ENCODE assay signal across 1 cellular context in the genomic region with DNA sequence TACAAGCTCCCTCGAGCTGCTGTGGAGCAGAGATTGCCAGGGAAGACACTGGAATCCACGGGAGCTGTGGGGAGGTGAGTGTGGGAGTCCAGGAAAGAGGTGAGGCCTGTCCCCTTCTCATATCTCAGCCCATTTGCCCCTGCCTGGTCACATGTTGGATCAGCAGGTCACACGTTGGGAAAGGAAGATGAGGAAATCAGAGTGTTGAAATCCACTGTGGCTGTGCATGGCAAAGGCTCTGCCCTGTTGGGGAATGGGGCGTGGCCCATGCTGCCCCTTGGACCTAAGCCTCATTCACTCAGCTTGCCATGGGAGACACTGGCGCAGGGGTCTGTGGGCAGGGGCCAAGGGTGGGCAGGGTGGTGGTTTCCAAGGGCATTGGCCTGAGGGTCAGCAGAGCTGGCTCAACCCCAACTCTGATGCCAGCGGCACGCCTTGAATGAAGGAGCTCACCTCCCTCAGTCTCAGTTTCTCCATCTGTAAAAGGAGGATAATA.
A peak's percentile ranks its signal among the peaks of the same experiment; 100 is the strongest.
TF ChIP-seq lines count a peak whose summit lies in the region.

No MANE protein-coding gene starts in this region.

TF ChIP-seq in HepG2, 621 proteins besides CTCF, POLR2A, EP300 and RAD21 (continued from another document and continues in another):
- peak; percentile 74; the same call in 1 of the 3 replicates for TF ChIP-seq MXI1 (IDR thresholded peaks at IDR 0.05; ENCODE audit: borderline replicate concordance, low read depth, low read length)
- TF ChIP-seq, protein P1, sequence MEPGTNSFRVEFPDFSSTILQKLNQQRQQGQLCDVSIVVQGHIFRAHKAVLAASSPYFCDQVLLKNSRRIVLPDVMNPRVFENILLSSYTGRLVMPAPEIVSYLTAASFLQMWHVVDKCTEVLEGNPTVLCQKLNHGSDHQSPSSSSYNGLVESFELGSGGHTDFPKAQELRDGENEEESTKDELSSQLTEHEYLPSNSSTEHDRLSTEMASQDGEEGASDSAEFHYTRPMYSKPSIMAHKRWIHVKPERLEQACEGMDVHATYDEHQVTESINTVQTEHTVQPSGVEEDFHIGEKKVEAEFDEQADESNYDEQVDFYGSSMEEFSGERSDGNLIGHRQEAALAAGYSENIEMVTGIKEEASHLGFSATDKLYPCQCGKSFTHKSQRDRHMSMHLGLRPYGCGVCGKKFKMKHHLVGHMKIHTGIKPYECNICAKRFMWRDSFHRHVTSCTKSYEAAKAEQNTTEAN (CRISPR knock-in tag; conservative IDR thresholded peaks at IDR 0.05): peak; percentile 77
- TF ChIP-seq, protein P2, sequence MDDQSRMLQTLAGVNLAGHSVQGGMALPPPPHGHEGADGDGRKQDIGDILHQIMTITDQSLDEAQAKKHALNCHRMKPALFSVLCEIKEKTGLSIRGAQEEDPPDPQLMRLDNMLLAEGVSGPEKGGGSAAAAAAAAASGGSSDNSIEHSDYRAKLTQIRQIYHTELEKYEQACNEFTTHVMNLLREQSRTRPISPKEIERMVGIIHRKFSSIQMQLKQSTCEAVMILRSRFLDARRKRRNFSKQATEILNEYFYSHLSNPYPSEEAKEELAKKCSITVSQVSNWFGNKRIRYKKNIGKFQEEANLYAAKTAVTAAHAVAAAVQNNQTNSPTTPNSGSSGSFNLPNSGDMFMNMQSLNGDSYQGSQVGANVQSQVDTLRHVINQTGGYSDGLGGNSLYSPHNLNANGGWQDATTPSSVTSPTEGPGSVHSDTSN (CRISPR knock-in tag; IDR thresholded peaks at IDR 0.05; ENCODE audit: borderline replicate concordance): no peak
- peak; percentile 94 for TF ChIP-seq FOXA3 (CRISPR knock-in tag; IDR thresholded peaks at IDR 0.05)
- no peak for TF ChIP-seq PHF5A (CRISPR knock-in tag; IDR thresholded peaks at IDR 0.05; ENCODE audit: low read depth, unreplicated experiment)
- TF ChIP-seq, protein P3, sequence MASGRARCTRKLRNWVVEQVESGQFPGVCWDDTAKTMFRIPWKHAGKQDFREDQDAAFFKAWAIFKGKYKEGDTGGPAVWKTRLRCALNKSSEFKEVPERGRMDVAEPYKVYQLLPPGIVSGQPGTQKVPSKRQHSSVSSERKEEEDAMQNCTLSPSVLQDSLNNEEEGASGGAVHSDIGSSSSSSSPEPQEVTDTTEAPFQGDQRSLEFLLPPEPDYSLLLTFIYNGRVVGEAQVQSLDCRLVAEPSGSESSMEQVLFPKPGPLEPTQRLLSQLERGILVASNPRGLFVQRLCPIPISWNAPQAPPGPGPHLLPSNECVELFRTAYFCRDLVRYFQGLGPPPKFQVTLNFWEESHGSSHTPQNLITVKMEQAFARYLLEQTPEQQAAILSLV (CRISPR knock-in tag; IDR thresholded peaks at IDR 0.05; ENCODE audit: borderline replicate concordance): peak; percentile 86
- peak; percentile 89 for TF ChIP-seq KDM1A (CRISPR knock-in tag; IDR thresholded peaks at IDR 0.05)
- peak; percentile 62; the same call in 1 of the 2 replicates for TF ChIP-seq SMYD3 (CRISPR knock-in tag; IDR thresholded peaks at IDR 0.05)
- TF ChIP-seq ZNF225 (CRISPR knock-in tag; IDR thresholded peaks at IDR 0.05): peak; percentile 62
- TF ChIP-seq TP53 (CRISPR knock-in tag; conservative IDR thresholded peaks at IDR 0.05): 0 out of 2 replicates have a peak, but pooled peaks have one; percentile 31
- no peak for TF ChIP-seq ZNF674 (CRISPR knock-in tag; IDR thresholded peaks at IDR 0.05; ENCODE audit: low read depth)
- TF ChIP-seq GATAD1 (CRISPR knock-in tag; IDR thresholded peaks at IDR 0.05): peak; percentile 59
- peak; percentile 81; the same call in 1 of the 2 replicates for TF ChIP-seq ZNF563 (CRISPR knock-in tag; IDR thresholded peaks at IDR 0.05)
- TF ChIP-seq, protein P4, sequence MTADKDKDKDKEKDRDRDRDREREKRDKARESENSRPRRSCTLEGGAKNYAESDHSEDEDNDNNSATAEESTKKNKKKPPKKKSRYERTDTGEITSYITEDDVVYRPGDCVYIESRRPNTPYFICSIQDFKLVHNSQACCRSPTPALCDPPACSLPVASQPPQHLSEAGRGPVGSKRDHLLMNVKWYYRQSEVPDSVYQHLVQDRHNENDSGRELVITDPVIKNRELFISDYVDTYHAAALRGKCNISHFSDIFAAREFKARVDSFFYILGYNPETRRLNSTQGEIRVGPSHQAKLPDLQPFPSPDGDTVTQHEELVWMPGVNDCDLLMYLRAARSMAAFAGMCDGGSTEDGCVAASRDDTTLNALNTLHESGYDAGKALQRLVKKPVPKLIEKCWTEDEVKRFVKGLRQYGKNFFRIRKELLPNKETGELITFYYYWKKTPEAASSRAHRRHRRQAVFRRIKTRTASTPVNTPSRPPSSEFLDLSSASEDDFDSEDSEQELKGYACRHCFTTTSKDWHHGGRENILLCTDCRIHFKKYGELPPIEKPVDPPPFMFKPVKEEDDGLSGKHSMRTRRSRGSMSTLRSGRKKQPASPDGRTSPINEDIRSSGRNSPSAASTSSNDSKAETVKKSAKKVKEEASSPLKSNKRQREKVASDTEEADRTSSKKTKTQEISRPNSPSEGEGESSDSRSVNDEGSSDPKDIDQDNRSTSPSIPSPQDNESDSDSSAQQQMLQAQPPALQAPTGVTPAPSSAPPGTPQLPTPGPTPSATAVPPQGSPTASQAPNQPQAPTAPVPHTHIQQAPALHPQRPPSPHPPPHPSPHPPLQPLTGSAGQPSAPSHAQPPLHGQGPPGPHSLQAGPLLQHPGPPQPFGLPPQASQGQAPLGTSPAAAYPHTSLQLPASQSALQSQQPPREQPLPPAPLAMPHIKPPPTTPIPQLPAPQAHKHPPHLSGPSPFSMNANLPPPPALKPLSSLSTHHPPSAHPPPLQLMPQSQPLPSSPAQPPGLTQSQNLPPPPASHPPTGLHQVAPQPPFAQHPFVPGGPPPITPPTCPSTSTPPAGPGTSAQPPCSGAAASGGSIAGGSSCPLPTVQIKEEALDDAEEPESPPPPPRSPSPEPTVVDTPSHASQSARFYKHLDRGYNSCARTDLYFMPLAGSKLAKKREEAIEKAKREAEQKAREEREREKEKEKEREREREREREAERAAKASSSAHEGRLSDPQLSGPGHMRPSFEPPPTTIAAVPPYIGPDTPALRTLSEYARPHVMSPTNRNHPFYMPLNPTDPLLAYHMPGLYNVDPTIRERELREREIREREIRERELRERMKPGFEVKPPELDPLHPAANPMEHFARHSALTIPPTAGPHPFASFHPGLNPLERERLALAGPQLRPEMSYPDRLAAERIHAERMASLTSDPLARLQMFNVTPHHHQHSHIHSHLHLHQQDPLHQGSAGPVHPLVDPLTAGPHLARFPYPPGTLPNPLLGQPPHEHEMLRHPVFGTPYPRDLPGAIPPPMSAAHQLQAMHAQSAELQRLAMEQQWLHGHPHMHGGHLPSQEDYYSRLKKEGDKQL (CRISPR knock-in tag; IDR thresholded peaks at IDR 0.05; ENCODE audit: low read depth): peak; percentile 82
- peak; percentile 99 for TF ChIP-seq HNF4A (CRISPR knock-in tag; IDR thresholded peaks at IDR 0.05)
- TF ChIP-seq MIER2 (CRISPR knock-in tag; IDR thresholded peaks at IDR 0.05): peak; percentile 80
- peak; percentile 84; the same call in 1 of the 2 replicates for TF ChIP-seq ZNF12 (CRISPR knock-in tag; IDR thresholded peaks at IDR 0.05)
- peak; percentile 79 for TF ChIP-seq DMAP1 (CRISPR knock-in tag; IDR thresholded peaks at IDR 0.05)
- TF ChIP-seq STAT5B (CRISPR knock-in tag; IDR thresholded peaks at IDR 0.05): no peak
- TF ChIP-seq, protein P5, sequence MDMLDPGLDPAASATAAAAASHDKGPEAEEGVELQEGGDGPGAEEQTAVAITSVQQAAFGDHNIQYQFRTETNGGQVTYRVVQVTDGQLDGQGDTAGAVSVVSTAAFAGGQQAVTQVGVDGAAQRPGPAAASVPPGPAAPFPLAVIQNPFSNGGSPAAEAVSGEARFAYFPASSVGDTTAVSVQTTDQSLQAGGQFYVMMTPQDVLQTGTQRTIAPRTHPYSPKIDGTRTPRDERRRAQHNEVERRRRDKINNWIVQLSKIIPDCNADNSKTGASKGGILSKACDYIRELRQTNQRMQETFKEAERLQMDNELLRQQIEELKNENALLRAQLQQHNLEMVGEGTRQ (IDR thresholded peaks at IDR 0.05; ENCODE audit: low read depth, low read length): peak; percentile 93
- TF ChIP-seq, protein P5 (CRISPR knock-in tag; IDR thresholded peaks at IDR 0.05; ENCODE audit: borderline replicate concordance): peak; percentile 90; the same call in 1 of the 2 replicates
- 0 out of 2 replicates have a peak, but pooled peaks have one; percentile 43 for TF ChIP-seq ZSCAN31 (CRISPR knock-in tag; IDR thresholded peaks at IDR 0.05; ENCODE audit: low read depth)
- peak; percentile 94 for TF ChIP-seq NCOA2 (CRISPR knock-in tag; IDR thresholded peaks at IDR 0.05)
- no peak for TF ChIP-seq ZNF549 (CRISPR knock-in tag; IDR thresholded peaks at IDR 0.05)
- TF ChIP-seq MTA1 (CRISPR knock-in tag; IDR thresholded peaks at IDR 0.05; ENCODE audit: borderline replicate concordance): peak; percentile 99
- no peak for TF ChIP-seq ZNF234 (CRISPR knock-in tag; conservative IDR thresholded peaks at IDR 0.05)
- TF ChIP-seq ZMAT3 (CRISPR knock-in tag; conservative IDR thresholded peaks at IDR 0.05): peak; percentile 88; the same call in 1 of the 2 replicates
- TF ChIP-seq, protein P6, sequence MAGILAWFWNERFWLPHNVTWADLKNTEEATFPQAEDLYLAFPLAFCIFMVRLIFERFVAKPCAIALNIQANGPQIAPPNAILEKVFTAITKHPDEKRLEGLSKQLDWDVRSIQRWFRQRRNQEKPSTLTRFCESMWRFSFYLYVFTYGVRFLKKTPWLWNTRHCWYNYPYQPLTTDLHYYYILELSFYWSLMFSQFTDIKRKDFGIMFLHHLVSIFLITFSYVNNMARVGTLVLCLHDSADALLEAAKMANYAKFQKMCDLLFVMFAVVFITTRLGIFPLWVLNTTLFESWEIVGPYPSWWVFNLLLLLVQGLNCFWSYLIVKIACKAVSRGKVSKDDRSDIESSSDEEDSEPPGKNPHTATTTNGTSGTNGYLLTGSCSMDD (CRISPR knock-in tag; IDR thresholded peaks at IDR 0.05): no peak
- TF ChIP-seq, protein P7, sequence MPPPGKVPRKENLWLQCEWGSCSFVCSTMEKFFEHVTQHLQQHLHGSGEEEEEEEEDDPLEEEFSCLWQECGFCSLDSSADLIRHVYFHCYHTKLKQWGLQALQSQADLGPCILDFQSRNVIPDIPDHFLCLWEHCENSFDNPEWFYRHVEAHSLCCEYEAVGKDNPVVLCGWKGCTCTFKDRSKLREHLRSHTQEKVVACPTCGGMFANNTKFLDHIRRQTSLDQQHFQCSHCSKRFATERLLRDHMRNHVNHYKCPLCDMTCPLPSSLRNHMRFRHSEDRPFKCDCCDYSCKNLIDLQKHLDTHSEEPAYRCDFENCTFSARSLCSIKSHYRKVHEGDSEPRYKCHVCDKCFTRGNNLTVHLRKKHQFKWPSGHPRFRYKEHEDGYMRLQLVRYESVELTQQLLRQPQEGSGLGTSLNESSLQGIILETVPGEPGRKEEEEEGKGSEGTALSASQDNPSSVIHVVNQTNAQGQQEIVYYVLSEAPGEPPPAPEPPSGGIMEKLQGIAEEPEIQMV (CRISPR knock-in tag; IDR thresholded peaks at IDR 0.05; ENCODE audit: low read depth): peak; percentile 80
- peak; percentile 71; the same call in 1 of the 2 replicates for TF ChIP-seq ZNF160 (CRISPR knock-in tag; IDR thresholded peaks at IDR 0.05)
- peak; percentile 89 for TF ChIP-seq RAD51 (IDR thresholded peaks at IDR 0.05; ENCODE audit: borderline replicate concordance)
- TF ChIP-seq BCL6 (CRISPR knock-in tag; IDR thresholded peaks at IDR 0.05): peak; percentile 85
- TF ChIP-seq ARNT2 (CRISPR knock-in tag; IDR thresholded peaks at IDR 0.05; ENCODE audit: low read depth): peak; percentile 77; the same call in 1 of the 2 replicates
- TF ChIP-seq ELF4 (CRISPR knock-in tag; IDR thresholded peaks at IDR 0.05; ENCODE audit: borderline replicate concordance): no peak
- no peak for TF ChIP-seq TCF12 (IDR thresholded peaks at IDR 0.05)
- peak; percentile 82; the same call in 1 of the 2 replicates for TF ChIP-seq TCF12 (CRISPR knock-in tag; IDR thresholded peaks at IDR 0.05)
- peak; percentile 83 for TF ChIP-seq FOXJ3 (CRISPR knock-in tag; IDR thresholded peaks at IDR 0.05; ENCODE audit: borderline replicate concordance)
- TF ChIP-seq, protein P8, sequence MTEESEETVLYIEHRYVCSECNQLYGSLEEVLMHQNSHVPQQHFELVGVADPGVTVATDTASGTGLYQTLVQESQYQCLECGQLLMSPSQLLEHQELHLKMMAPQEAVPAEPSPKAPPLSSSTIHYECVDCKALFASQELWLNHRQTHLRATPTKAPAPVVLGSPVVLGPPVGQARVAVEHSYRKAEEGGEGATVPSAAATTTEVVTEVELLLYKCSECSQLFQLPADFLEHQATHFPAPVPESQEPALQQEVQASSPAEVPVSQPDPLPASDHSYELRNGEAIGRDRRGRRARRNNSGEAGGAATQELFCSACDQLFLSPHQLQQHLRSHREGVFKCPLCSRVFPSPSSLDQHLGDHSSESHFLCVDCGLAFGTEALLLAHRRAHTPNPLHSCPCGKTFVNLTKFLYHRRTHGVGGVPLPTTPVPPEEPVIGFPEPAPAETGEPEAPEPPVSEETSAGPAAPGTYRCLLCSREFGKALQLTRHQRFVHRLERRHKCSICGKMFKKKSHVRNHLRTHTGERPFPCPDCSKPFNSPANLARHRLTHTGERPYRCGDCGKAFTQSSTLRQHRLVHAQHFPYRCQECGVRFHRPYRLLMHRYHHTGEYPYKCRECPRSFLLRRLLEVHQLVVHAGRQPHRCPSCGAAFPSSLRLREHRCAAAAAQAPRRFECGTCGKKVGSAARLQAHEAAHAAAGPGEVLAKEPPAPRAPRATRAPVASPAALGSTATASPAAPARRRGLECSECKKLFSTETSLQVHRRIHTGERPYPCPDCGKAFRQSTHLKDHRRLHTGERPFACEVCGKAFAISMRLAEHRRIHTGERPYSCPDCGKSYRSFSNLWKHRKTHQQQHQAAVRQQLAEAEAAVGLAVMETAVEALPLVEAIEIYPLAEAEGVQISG (CRISPR knock-in tag; IDR thresholded peaks at IDR 0.05): peak; percentile 89
- no peak for TF ChIP-seq REXO4 (CRISPR knock-in tag; IDR thresholded peaks at IDR 0.05; ENCODE audit: borderline replicate concordance)
- no peak for TF ChIP-seq HDAC6 (IDR thresholded peaks at IDR 0.05; ENCODE audit: low read depth, low read length)
- no peak for TF ChIP-seq ZNF446 (CRISPR knock-in tag; IDR thresholded peaks at IDR 0.05)
